In genomic region chr3:113274425-113274824, GRCh38 we compare ENCODE assay signal across 24 cellular contexts.
DNase-seq lines count a peak whose midpoint lies in the region; ATAC-seq, FAIRE-seq and TF ChIP-seq lines count a peak whose summit lies in the region.
"Had no signal": no experiment of that assay in that cellular context is flagged by ENCODE, and none has a peak within 500 bp of the region (broad histone marks: within the 10 kb centered on the region; RNA-seq: fewer than 3 reads in every experiment).

No MANE protein-coding gene starts in this region.

- H3K27me3 Mint-ChIP-seq in T-helper 17 cell, result peaks cover 16% of the 10 kb centered on the region
- H3K27me3 Mint-ChIP-seq: activated CD4-positive, alpha-beta T cell treated with anti-CD3 and anti-CD28 coated beads, Interleukin-2, amount 10 ng/mL, durations not matched to agents 7 days and 5 days had no signal

- no peaks in the 10 kb centered on the region for H3K36me3 Mint-ChIP-seq in T-helper 17 cell (ENCODE audit: low read depth)
- H3K36me3 Mint-ChIP-seq: CD8-positive, alpha-beta memory T cell had no signal

- ATAC-seq in body of pancreas, result no peak
- no peak for ATAC-seq in T-helper 17 cell
- ATAC-seq: esophagus mucosa, Panc1 had no signal

- H3K4me3 ChIP-seq in body of pancreas (no peak overlapping the region), sigmoid colon (no peak overlapping the region)
- H3K4me3 ChIP-seq: cardiac muscle cell, coronary artery, left ventricle myocardium inferior had no signal

- H3K27ac Mint-ChIP-seq in T-helper 17 cell, result no peak overlapping the region
- H3K27ac Mint-ChIP-seq: activated CD4-positive, alpha-beta T cell treated with anti-CD3 and anti-CD28 coated beads, Interleukin-2, amount 10 ng/mL, durations not matched to agents 7 days and 5 days; activated T-helper 1 cell treated with anti-CD3 and anti-CD28 coated beads, Interleukin-12 subunit alpha, Interleukin-12 subunit beta, Interleukin-2, Interleukin-4 antibody, amounts not matched to agents 30 ng/mL and 10 ng/mL and 1 ng/mL, durations not matched to agents 14 hours and 24 hours and 36 hours; CD8-positive, alpha-beta memory T cell had no signal

- H3K27ac ChIP-seq in C4-2B (peak overlapping the region; percentile 40), body of pancreas (peak overlapping the region; percentile 75 to 85 (median 79)), layer of hippocampus (ENCODE audit: low read depth, low read length) (peak overlapping the region; percentile 49), sigmoid colon (peak overlapping the region; percentile 78 to 88 (median 87))
- H3K27ac ChIP-seq: cardiac muscle cell, coronary artery had no signal

- intact Hi-C loops in body of pancreas (cut with DNase I) (no loop called here), sigmoid colon (cut with DNase I) (no loop called here)

- H3K9me3 ChIP-seq in body of pancreas (no peaks in the 10 kb centered on the region), sigmoid colon (no peaks in the 10 kb centered on the region), T-helper 17 cell (ENCODE audit: control insufficient read depth, low read length, poor library complexity, severe bottlenecking) (no peaks in the 10 kb centered on the region)
- H3K9me3 ChIP-seq: left ventricle myocardium inferior had no signal

- no peaks in the 10 kb centered on the region for H3K27me3 ChIP-seq in body of pancreas
- no peaks in the 10 kb centered on the region for H3K27me3 ChIP-seq in layer of hippocampus (ENCODE audit: control insufficient read depth, insufficient read depth, low read length)
- H3K27me3 ChIP-seq in sigmoid colon, result no peaks in the 10 kb centered on the region
- H3K27me3 ChIP-seq: cardiac muscle cell had no signal

- TF ChIP-seq POLR2A in body of pancreas (IDR thresholded peaks at IDR 0.05) (no peak), sigmoid colon (IDR thresholded peaks at IDR 0.05) (no peak), GM12891 (IDR thresholded peaks at IDR 0.05; ENCODE audit: low read depth, low read length) (no peak)

- peaks cover 5% of the 10 kb centered on the region for H3K4me1 Mint-ChIP-seq in T-helper 17 cell

- TF ChIP-seq CTCF in C4-2B (conservative IDR thresholded peaks at IDR 0.05), result no peak
- TF ChIP-seq CTCF in body of pancreas (IDR thresholded peaks at IDR 0.05), result no peak
- no peak for TF ChIP-seq CTCF in sigmoid colon (IDR thresholded peaks at IDR 0.05)
- TF ChIP-seq CTCF in GM10248 (IDR thresholded peaks at IDR 0.05; ENCODE audit: control extremely low read depth, extremely low read depth, low read depth, missing control alignments), result no peak

- no peak for FAIRE-seq in GM12891 (lab: Jason Lieb, UNC)
- FAIRE-seq: frontal cortex had no signal

- POLR2A ChIA-PET in GM10248 (lab: Yijun Ruan, JAX), result no interaction called here

- TF ChIP-seq EP300 in sigmoid colon (IDR thresholded peaks at IDR 0.05), result no peak

- H3K4me1 ChIP-seq in body of pancreas (peaks cover 68% of the 10 kb centered on the region), sigmoid colon (peaks cover 0 to 37% (median 33%) of the 10 kb centered on the region in 4 donors)

- CTCF ChIA-PET in GM10248 (lab: Yijun Ruan, JAX), result interaction anchor here (0.7 to 6.0 kb wide), 5 partner anchors 9 to 16 kb away, joined by 3 to 44 read pairs (median 4); no protein-coding TSS in a partner anchor

- no peak overlapping the region for H3K4me3 Mint-ChIP-seq in T-helper 17 cell
- H3K4me3 Mint-ChIP-seq: activated CD4-positive, alpha-beta T cell treated with anti-CD3 and anti-CD28 coated beads, Interleukin-2, amount 10 ng/mL, durations not matched to agents 7 days and 5 days; activated T-helper 1 cell treated with anti-CD3 and anti-CD28 coated beads, Interleukin-12 subunit alpha, Interleukin-12 subunit beta, Interleukin-2, Interleukin-4 antibody, amounts not matched to agents 30 ng/mL and 10 ng/mL and 1 ng/mL, durations not matched to agents 14 hours and 24 hours and 36 hours; CD8-positive, alpha-beta memory T cell had no signal

- WGBS in body of pancreas, 2 donors, result 82 to 86% methylated on average over 7 to 14 of the region's 15 CpGs
- 93 to 95% methylated on average over 15 of the region's 15 CpGs for WGBS in sigmoid colon, 2 donors

- no peaks in the 10 kb centered on the region for H3K36me3 ChIP-seq in body of pancreas (replicated peaks in 1 of 2; ENCODE audit: insufficient read depth in 1 of 2, low read depth in 2 of 2)
- peaks cover 40 to 74% (median 57%) of the 10 kb centered on the region in 4 donors for H3K36me3 ChIP-seq in sigmoid colon

- DNase-seq in body of pancreas (peak in 2 of 4 donors; percentile 44 to 50), sigmoid colon (peak; percentile 63), T-helper 17 cell (no peak), NCI-H526 (lab: John Stamatoyannopoulos, UW) (no peak), GM12891 (ENCODE audit: insufficient read length, low spot score) (no peak), GM10248 (ENCODE audit: extremely low spot score) (no peak)
- DNase-seq: activated CD4-positive, alpha-beta T cell treated with anti-CD3 and anti-CD28 coated beads, Interleukin-2, amount 10 ng/mL, durations not matched to agents 7 days and 5 days; activated naive CD4-positive, alpha-beta T cell treated with anti-CD3 and anti-CD28 coated beads, Interleukin-2, amount 50 U/mL, for 16 hours; CD8-positive, alpha-beta memory T cell; HCEC 1CT; left ventricle myocardium inferior; mesendoderm; NCI-H1930; NCI-H524 treated with DMSO at 0.1 percent for 48 hours; SHP77; stimulated activated CD4-positive, alpha-beta T cell treated with anti-CD3 and anti-CD28 coated beads, Interleukin-2, amount 100 ng/mL, for 24 hours had no signal

TF ChIP-seq in GM12891, 5 proteins besides CTCF, POLR2A, EP300 and RAD21:
- TF ChIP-seq PAX5 (IDR thresholded peaks at IDR 0.05; ENCODE audit: insufficient read depth, low read length, severe bottlenecking) (no peak), SPI1 (IDR thresholded peaks at IDR 0.05; ENCODE audit: low read depth, low read length) (no peak), POLR2AphosphoS5 (IDR thresholded peaks at IDR 0.05; ENCODE audit: low read depth, low read length) (no peak), POU2F2 (IDR thresholded peaks at IDR 0.05; ENCODE audit: low read depth, low read length) (no peak), TAF1 (IDR thresholded peaks at IDR 0.05; ENCODE audit: low read depth, low read length) (no peak)
